In the genomic region with DNA sequence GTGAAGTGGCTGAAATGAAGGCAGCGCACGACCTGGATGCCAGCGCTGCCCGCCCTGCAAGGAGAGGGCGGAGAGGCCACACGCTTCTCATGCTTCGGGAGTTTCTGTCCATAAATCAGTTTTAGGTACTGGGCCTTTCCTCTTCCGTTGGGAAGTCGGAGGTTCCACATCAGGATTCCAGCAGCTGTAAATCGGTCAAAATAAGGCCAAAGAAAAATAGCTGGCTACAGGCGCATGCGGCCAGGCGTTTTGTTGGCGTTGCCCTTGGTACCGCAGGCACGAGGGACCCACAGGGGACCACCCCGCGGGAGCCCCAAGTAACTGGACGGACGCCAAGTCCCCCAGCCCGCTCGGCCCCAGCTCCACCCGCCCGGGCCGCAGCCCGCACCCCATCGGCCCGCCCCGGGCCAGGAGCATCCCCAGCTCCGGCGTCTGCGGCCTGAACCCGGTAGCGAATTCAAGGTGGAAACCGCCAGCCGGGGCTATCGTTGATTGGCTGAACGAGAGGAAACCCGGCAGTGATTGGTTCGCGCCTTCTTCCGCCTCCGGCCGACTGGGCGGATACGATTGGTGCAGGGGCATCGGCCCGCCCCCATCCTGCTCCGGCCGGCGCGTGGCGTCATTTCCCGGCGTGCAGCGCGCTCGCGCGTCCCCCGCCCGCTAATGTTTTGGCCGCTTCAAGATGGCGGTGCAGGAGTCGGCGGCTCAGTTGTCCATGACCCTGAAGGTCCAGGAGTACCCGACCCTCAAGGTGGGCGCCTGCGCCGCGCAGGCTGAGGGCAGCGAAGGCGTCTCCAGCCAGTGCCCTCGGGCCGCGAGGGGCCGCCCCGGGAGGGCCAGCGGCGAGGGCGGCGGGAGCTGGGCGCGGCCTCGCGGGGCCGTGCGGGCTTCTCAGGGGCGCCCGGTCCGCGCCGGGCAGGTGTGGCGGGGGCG, we compare ENCODE assay signal across 1 cellular context.
TF ChIP-seq lines count a peak whose summit lies in the region.

A gene (plus strand): TSS at position 660 of the 933 bp plus-strand sequence. CDS start 23 bp downstream, at position 683.

TF ChIP-seq in SK-N-SH, 30 proteins besides CTCF, POLR2A, EP300 and RAD21 (continued from another document):
- TF ChIP-seq, protein P1, sequence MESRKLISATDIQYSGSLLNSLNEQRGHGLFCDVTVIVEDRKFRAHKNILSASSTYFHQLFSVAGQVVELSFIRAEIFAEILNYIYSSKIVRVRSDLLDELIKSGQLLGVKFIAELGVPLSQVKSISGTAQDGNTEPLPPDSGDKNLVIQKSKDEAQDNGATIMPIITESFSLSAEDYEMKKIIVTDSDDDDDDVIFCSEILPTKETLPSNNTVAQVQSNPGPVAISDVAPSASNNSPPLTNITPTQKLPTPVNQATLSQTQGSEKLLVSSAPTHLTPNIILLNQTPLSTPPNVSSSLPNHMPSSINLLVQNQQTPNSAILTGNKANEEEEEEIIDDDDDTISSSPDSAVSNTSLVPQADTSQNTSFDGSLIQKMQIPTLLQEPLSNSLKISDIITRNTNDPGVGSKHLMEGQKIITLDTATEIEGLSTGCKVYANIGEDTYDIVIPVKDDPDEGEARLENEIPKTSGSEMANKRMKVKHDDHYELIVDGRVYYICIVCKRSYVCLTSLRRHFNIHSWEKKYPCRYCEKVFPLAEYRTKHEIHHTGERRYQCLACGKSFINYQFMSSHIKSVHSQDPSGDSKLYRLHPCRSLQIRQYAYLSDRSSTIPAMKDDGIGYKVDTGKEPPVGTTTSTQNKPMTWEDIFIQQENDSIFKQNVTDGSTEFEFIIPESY (IDR thresholded peaks at IDR 0.05; ENCODE audit: borderline replicate concordance, low read depth): no peak
- peak; percentile 89 for TF ChIP-seq GABPA (IDR thresholded peaks at IDR 0.05; ENCODE audit: low read depth)
- peak; percentile 80 for TF ChIP-seq RFX5 (IDR thresholded peaks at IDR 0.05; ENCODE audit: low read length)
- TF ChIP-seq FOXM1 (IDR thresholded peaks at IDR 0.05; ENCODE audit: low read depth): no peak
- TF ChIP-seq RXRA (IDR thresholded peaks at IDR 0.05; ENCODE audit: borderline replicate concordance, low read depth): no peak
- peak; percentile 81 for TF ChIP-seq POLR2AphosphoS5 (IDR thresholded peaks at IDR 0.05; ENCODE audit: low read depth, low read length)
- TF ChIP-seq CHD2 (IDR thresholded peaks at IDR 0.05; ENCODE audit: low read length, partially characterized antibody): peak; percentile 90
- TF ChIP-seq, protein P2, sequence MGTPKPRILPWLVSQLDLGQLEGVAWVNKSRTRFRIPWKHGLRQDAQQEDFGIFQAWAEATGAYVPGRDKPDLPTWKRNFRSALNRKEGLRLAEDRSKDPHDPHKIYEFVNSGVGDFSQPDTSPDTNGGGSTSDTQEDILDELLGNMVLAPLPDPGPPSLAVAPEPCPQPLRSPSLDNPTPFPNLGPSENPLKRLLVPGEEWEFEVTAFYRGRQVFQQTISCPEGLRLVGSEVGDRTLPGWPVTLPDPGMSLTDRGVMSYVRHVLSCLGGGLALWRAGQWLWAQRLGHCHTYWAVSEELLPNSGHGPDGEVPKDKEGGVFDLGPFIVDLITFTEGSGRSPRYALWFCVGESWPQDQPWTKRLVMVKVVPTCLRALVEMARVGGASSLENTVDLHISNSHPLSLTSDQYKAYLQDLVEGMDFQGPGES (IDR thresholded peaks at IDR 0.05; ENCODE audit: low read depth, low read length): peak; percentile 75
- peak; percentile 95 for TF ChIP-seq ELF1 (IDR thresholded peaks at IDR 0.05)
- no peak for TF ChIP-seq FOSL2 (IDR thresholded peaks at IDR 0.05; ENCODE audit: borderline replicate concordance, low read depth)
- TF ChIP-seq SMC3 (IDR thresholded peaks at IDR 0.05; ENCODE audit: low read depth, low read length): no peak
